In genomic region chr17:58658804-58659713, GRCh38 we compare ENCODE assay signal across 1 cellular context.
TF ChIP-seq lines count a peak whose summit lies in the region.

No MANE protein-coding gene starts in this region.

TF ChIP-seq in HepG2, 621 proteins besides CTCF, POLR2A, EP300 and RAD21 (continued from another document and continues in another):
- TF ChIP-seq IRF9 (CRISPR knock-in tag; IDR thresholded peaks at IDR 0.05; ENCODE audit: borderline replicate concordance): no peak
- TF ChIP-seq MEIS1 (CRISPR knock-in tag; IDR thresholded peaks at IDR 0.05; ENCODE audit: borderline replicate concordance): no peak
- TF ChIP-seq RERE (CRISPR knock-in tag; IDR thresholded peaks at IDR 0.05; ENCODE audit: low read depth): peak; percentile 64; the same call in 1 of the 2 replicates
- no peak for TF ChIP-seq RAD51 (IDR thresholded peaks at IDR 0.05; ENCODE audit: borderline replicate concordance)
- TF ChIP-seq LBX2 (CRISPR knock-in tag; IDR thresholded peaks at IDR 0.05; ENCODE audit: borderline replicate concordance): no peak
- no peak for TF ChIP-seq ZNF543 (CRISPR knock-in tag; IDR thresholded peaks at IDR 0.05)
- TF ChIP-seq KDM4B (CRISPR knock-in tag; IDR thresholded peaks at IDR 0.05): peak; percentile 87
- no peak for TF ChIP-seq ZNF510 (CRISPR knock-in tag; IDR thresholded peaks at IDR 0.05; ENCODE audit: low read depth)
- 0 out of 2 replicates have a peak, but pooled peaks have one; percentile 61 for TF ChIP-seq RFX5 (IDR thresholded peaks at IDR 0.05; ENCODE audit: low read depth, low read length)
- TF ChIP-seq GABPB1 (CRISPR knock-in tag; IDR thresholded peaks at IDR 0.05): no peak; the same call in 1 of the 2 replicates
- TF ChIP-seq HNRNPL (IDR thresholded peaks at IDR 0.05; ENCODE audit: low read depth, low read length): no peak
- TF ChIP-seq BCLAF1 (IDR thresholded peaks at IDR 0.05): no peak
- TF ChIP-seq MEIS2 (CRISPR knock-in tag; IDR thresholded peaks at IDR 0.05): 0 out of 2 replicates have a peak, but pooled peaks have one; percentile 57
- TF ChIP-seq ARHGAP35 (CRISPR knock-in tag; IDR thresholded peaks at IDR 0.05; ENCODE audit: borderline replicate concordance): 0 out of 2 replicates have a peak, but pooled peaks have one; percentile 74
- no peak for TF ChIP-seq ZFP36L2 (CRISPR knock-in tag; IDR thresholded peaks at IDR 0.05)
- peak; percentile 93; the same call in 1 of the 2 replicates for TF ChIP-seq ZBTB20 (CRISPR knock-in tag; IDR thresholded peaks at IDR 0.05; ENCODE audit: borderline replicate concordance, low read depth)
- peak; percentile 57 for TF ChIP-seq ZNF441 (CRISPR knock-in tag; IDR thresholded peaks at IDR 0.05; ENCODE audit: borderline replicate concordance)
- no peak; the same call in 1 of the 2 replicates for TF ChIP-seq ZFY (CRISPR knock-in tag; IDR thresholded peaks at IDR 0.05)
- no peak for TF ChIP-seq DPF2 (CRISPR knock-in tag; IDR thresholded peaks at IDR 0.05; ENCODE audit: borderline replicate concordance, low read depth)
- peak; percentile 100 for TF ChIP-seq POLR2G (IDR thresholded peaks at IDR 0.05; ENCODE audit: low read depth, low read length)
- TF ChIP-seq ARNT2 (CRISPR knock-in tag; IDR thresholded peaks at IDR 0.05; ENCODE audit: low read depth): peak; percentile 90
- peak; percentile 89; the same call in 1 of the 2 replicates for TF ChIP-seq ZNF280D (CRISPR knock-in tag; IDR thresholded peaks at IDR 0.05)
- no peak for TF ChIP-seq ZNF674 (CRISPR knock-in tag; IDR thresholded peaks at IDR 0.05; ENCODE audit: low read depth)
- peak; percentile 58 for TF ChIP-seq FOSL2 (CRISPR knock-in tag; IDR thresholded peaks at IDR 0.05)
- no peak; the same call in 1 of the 2 replicates for TF ChIP-seq RNF219 (CRISPR knock-in tag; IDR thresholded peaks at IDR 0.05)
- peak; percentile 97 for TF ChIP-seq HNRNPH1 (optimal IDR thresholded peaks at IDR 0.05; ENCODE audit: low read depth, low read length)
- TF ChIP-seq ZNF234 (CRISPR knock-in tag; conservative IDR thresholded peaks at IDR 0.05): no peak
- TF ChIP-seq JUND (CRISPR knock-in tag; IDR thresholded peaks at IDR 0.05): peak; percentile 55; the same call in 1 of the 2 replicates
- TF ChIP-seq ZNF709 (CRISPR knock-in tag; IDR thresholded peaks at IDR 0.05): peak; percentile 66; the same call in 1 of the 2 replicates
- peak; percentile 78 for TF ChIP-seq NR2F6 (IDR thresholded peaks at IDR 0.05)
- TF ChIP-seq NR2F6 (CRISPR knock-in tag; IDR thresholded peaks at IDR 0.05): no peak; the same call in 1 of the 2 replicates
- TF ChIP-seq ZFAT (CRISPR knock-in tag; conservative IDR thresholded peaks at IDR 0.05): 0 out of 2 replicates have a peak, but pooled peaks have one; percentile 47
- no peak for TF ChIP-seq TRIM22 (IDR thresholded peaks at IDR 0.05)
- TF ChIP-seq BCL3 (CRISPR knock-in tag; IDR thresholded peaks at IDR 0.05): no peak
- TF ChIP-seq ZNF782 (CRISPR knock-in tag; IDR thresholded peaks at IDR 0.05; ENCODE audit: borderline replicate concordance): no peak
- TF ChIP-seq ZNF30 (CRISPR knock-in tag; IDR thresholded peaks at IDR 0.05): no peak
- no peak for TF ChIP-seq CHD4 (IDR thresholded peaks at IDR 0.05; ENCODE audit: borderline replicate concordance, low read length)
- peak; percentile 45 for TF ChIP-seq PHF8 (CRISPR knock-in tag; IDR thresholded peaks at IDR 0.05)
- no peak for TF ChIP-seq EZH2 (conservative IDR thresholded peaks at IDR 0.05; ENCODE audit: low read depth, low read length)
- TF ChIP-seq ZNF33A (CRISPR knock-in tag; IDR thresholded peaks at IDR 0.05; ENCODE audit: borderline replicate concordance): peak; percentile 77; the same call in 1 of the 2 replicates
- TF ChIP-seq ZNF121 (CRISPR knock-in tag; IDR thresholded peaks at IDR 0.05): no peak
- 0 out of 2 replicates have a peak, but pooled peaks have one; percentile 81 for TF ChIP-seq ZNF512 (CRISPR knock-in tag; IDR thresholded peaks at IDR 0.05)
- TF ChIP-seq ZEB1 (IDR thresholded peaks at IDR 0.05; ENCODE audit: insufficient replicate concordance, low read depth): peak; percentile 90
- TF ChIP-seq CREBL2 (CRISPR knock-in tag; IDR thresholded peaks at IDR 0.05; ENCODE audit: borderline replicate concordance): no peak
